17 cellular contexts compared by ENCODE assay signal in the genomic region with DNA sequence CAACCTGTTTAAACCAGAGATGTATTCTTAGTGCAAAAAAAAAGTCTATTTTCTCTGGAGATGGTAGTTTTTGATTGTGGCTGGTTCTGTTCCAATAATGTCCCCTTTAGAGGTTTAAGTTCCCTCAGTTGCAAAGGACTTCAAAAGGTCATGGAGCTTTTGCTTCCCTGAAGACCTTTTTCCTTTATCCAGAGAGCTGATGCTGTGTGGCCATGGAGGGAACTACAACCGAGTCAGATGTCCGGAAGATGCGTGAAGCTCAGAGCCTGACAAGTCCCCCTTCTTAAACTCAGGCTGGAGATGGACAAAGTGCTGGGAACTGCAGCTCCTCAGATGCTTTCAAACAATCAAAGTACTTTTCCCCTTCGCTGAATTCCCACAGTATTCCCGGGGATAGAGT.
DNase-seq lines count a peak whose midpoint lies in the region; ATAC-seq and TF ChIP-seq lines count a peak whose summit lies in the region.
"Had no signal": no experiment of that assay in that cellular context is flagged by ENCODE, and none has a peak within 500 bp of the region (broad histone marks: within the 10 kb centered on the region; RNA-seq: fewer than 3 reads in every experiment).

No MANE protein-coding gene starts in this region.

- H3K4me1 ChIP-seq in A673 (ENCODE audit: insufficient read depth, low read length, poor library complexity, severe bottlenecking), result no peaks in the 10 kb centered on the region
- H3K4me1 ChIP-seq in GM23338 (ENCODE audit: insufficient read depth), result no peaks in the 10 kb centered on the region
- H3K4me1 ChIP-seq: lower lobe of right lung, SJSA1, stomach had no signal

- intact Hi-C loops in A673 (cut with micrococcal nuclease; ENCODE audit: unreplicated experiment), result no loop called here

- ATAC-seq in GM23338, result peak; percentile 77
- ATAC-seq: lower lobe of right lung had no signal

- CTCF ChIA-PET in A673 (lab: Charles Lee), result no interaction called here

- H4K20me1 ChIP-seq in GM23338 (replicated peaks; ENCODE audit: insufficient read depth), result no peaks in the 10 kb centered on the region

- no peaks in the 10 kb centered on the region for H3K9me2 ChIP-seq in GM23338 (ENCODE audit: insufficient read depth)

- no peak overlapping the region for H3K4me3 ChIP-seq in A673 (ENCODE audit: low read depth, low read length, poor library complexity, severe bottlenecking)
- H3K4me3 ChIP-seq in GM23338, result no peak overlapping the region
- H3K4me3 ChIP-seq in foreskin fibroblast (ENCODE audit: low read depth in 1 of 2, low read length in 2 of 2), result no peak overlapping the region
- H3K4me3 ChIP-seq: lower lobe of right lung, SJSA1, stomach had no signal

- H3F3A ChIP-seq in GM23338 (replicated peaks; ENCODE audit: low read depth), result no peaks in the 10 kb centered on the region

- H3K27ac ChIP-seq in A673 (ENCODE audit: low read depth, low read length, poor library complexity, severe bottlenecking) (no peak overlapping the region), GM23338 (ENCODE audit: low read depth) (no peak overlapping the region)
- H3K27ac ChIP-seq: lower lobe of right lung, SJSA1, stomach had no signal

- no peak overlapping the region for H3K4me2 ChIP-seq in GM23338

- DNase-seq in A673 (ENCODE audit: low spot score), result peak; percentile 4
- peak; percentile 62 for DNase-seq in GM23338 (ENCODE audit: low spot score)
- DNase-seq in SK-N-DZ (ENCODE audit: low spot score), result peak; percentile 20
- peak; percentile 54 for DNase-seq in iPS-NIHi7 (ENCODE audit: extremely low spot score)
- DNase-seq in DMS153 treated with DMSO at 0.1 percent for 48 hours (lab: John Stamatoyannopoulos, UW; ENCODE audit: unreplicated experiment), result no peak
- DNase-seq in foreskin fibroblast, result no peak
- DNase-seq in Ammon's horn (ENCODE audit: low spot score), result no peak
- DNase-seq in NCI-H2107 treated with DMSO at 0.1 percent for 48 hours (lab: John Stamatoyannopoulos, UW; ENCODE audit: unreplicated experiment), result no peak
- DNase-seq: caudate nucleus; lower lobe of right lung; naive B cell; NCI-H1048; NCI-H2107; NK-92 treated with Interleukin-12 subunit alpha and Interleukin-12 subunit beta, amount 100 ng/mL, for 24 hours; stomach had no signal

- H3K9me3 Mint-ChIP-seq in GM23338, result no peaks in the 10 kb centered on the region; the same call in 1 of the 3 replicates
- H3K9me3 Mint-ChIP-seq: activated T-helper 1 cell treated with anti-CD3 and anti-CD28 coated beads, Interleukin-12 subunit alpha, Interleukin-12 subunit beta, Interleukin-2, Interleukin-4 antibody, amounts not matched to agents 30 ng/mL and 10 ng/mL and 1 ng/mL, durations not matched to agents 14 hours and 24 hours and 36 hours had no signal

- H3K36me3 ChIP-seq in A673 (ENCODE audit: insufficient read depth, low read length, poor library complexity, severe bottlenecking) (no peaks in the 10 kb centered on the region), GM23338 (ENCODE audit: insufficient read depth) (no peaks in the 10 kb centered on the region)
- H3K36me3 ChIP-seq: lower lobe of right lung, SJSA1, stomach had no signal

- H3K27ac Mint-ChIP-seq in GM23338, result no peak overlapping the region
- H3K27ac Mint-ChIP-seq: activated T-helper 1 cell treated with anti-CD3 and anti-CD28 coated beads, Interleukin-12 subunit alpha, Interleukin-12 subunit beta, Interleukin-2, Interleukin-4 antibody, amounts not matched to agents 30 ng/mL and 10 ng/mL and 1 ng/mL, durations not matched to agents 14 hours and 24 hours and 36 hours; naive B cell had no signal

- H3K79me2 ChIP-seq in GM23338 (replicated peaks; ENCODE audit: insufficient read depth), result no peaks in the 10 kb centered on the region

- no peaks in the 10 kb centered on the region for H3K27me3 ChIP-seq in A673 (replicated peaks; ENCODE audit: insufficient read depth, low read depth, low read length, poor library complexity)
- H3K27me3 ChIP-seq in GM23338 (ENCODE audit: insufficient read depth), result no peaks in the 10 kb centered on the region
- H3K27me3 ChIP-seq: SJSA1 had no signal

- 0 out of 2 replicates have a peak, but pooled peaks have one; percentile 28 for TF ChIP-seq CTCF in A673 (conservative IDR thresholded peaks at IDR 0.05; ENCODE audit: low read depth, low read length)
- TF ChIP-seq CTCF in GM23338 (conservative IDR thresholded peaks at IDR 0.05; ENCODE audit: low read depth in 2 of 2), result peak in 1 of 2 experiments; percentile 32; a peak in 3 of 4 replicates
- no peak for TF ChIP-seq CTCF in foreskin fibroblast (IDR thresholded peaks at IDR 0.05; ENCODE audit: low read depth, low read length)

- peaks cover 3% of the 10 kb centered on the region for H3K27me3 Mint-ChIP-seq in GM23338 (ENCODE audit: insufficient read depth, low read depth, poor library complexity)

- no peak overlapping the region for H3K4me3 Mint-ChIP-seq in GM23338
- H3K4me3 Mint-ChIP-seq: activated T-helper 1 cell treated with anti-CD3 and anti-CD28 coated beads, Interleukin-12 subunit alpha, Interleukin-12 subunit beta, Interleukin-2, Interleukin-4 antibody, amounts not matched to agents 30 ng/mL and 10 ng/mL and 1 ng/mL, durations not matched to agents 14 hours and 24 hours and 36 hours; naive B cell had no signal

- H2AFZ ChIP-seq in GM23338, result no peak overlapping the region

- H3K4me1 Mint-ChIP-seq in GM23338, result peaks cover 13% of the 10 kb centered on the region

- POLR2A ChIA-PET in A673 (lab: Charles Lee; ENCODE audit: low non-redundant PET), result no interaction called here

- no peaks in the 10 kb centered on the region for H3K9me3 ChIP-seq in A673 (ENCODE audit: low read depth, low read length, poor library complexity, severe bottlenecking)
- H3K9me3 ChIP-seq: lower lobe of right lung, SJSA1, stomach had no signal

- H3K36me3 Mint-ChIP-seq in GM23338 (ENCODE audit: low read depth), result no peaks in the 10 kb centered on the region
- H3K36me3 Mint-ChIP-seq: naive B cell had no signal

- BruUV-seq in A673 (replicated peaks; lab: Mats Ljungman, UMichigan), result no TSS peak

TF ChIP-seq in GM23338, 12 proteins besides CTCF, POLR2A, EP300 and RAD21 (continues in another document):
- TF ChIP-seq, protein P1, sequence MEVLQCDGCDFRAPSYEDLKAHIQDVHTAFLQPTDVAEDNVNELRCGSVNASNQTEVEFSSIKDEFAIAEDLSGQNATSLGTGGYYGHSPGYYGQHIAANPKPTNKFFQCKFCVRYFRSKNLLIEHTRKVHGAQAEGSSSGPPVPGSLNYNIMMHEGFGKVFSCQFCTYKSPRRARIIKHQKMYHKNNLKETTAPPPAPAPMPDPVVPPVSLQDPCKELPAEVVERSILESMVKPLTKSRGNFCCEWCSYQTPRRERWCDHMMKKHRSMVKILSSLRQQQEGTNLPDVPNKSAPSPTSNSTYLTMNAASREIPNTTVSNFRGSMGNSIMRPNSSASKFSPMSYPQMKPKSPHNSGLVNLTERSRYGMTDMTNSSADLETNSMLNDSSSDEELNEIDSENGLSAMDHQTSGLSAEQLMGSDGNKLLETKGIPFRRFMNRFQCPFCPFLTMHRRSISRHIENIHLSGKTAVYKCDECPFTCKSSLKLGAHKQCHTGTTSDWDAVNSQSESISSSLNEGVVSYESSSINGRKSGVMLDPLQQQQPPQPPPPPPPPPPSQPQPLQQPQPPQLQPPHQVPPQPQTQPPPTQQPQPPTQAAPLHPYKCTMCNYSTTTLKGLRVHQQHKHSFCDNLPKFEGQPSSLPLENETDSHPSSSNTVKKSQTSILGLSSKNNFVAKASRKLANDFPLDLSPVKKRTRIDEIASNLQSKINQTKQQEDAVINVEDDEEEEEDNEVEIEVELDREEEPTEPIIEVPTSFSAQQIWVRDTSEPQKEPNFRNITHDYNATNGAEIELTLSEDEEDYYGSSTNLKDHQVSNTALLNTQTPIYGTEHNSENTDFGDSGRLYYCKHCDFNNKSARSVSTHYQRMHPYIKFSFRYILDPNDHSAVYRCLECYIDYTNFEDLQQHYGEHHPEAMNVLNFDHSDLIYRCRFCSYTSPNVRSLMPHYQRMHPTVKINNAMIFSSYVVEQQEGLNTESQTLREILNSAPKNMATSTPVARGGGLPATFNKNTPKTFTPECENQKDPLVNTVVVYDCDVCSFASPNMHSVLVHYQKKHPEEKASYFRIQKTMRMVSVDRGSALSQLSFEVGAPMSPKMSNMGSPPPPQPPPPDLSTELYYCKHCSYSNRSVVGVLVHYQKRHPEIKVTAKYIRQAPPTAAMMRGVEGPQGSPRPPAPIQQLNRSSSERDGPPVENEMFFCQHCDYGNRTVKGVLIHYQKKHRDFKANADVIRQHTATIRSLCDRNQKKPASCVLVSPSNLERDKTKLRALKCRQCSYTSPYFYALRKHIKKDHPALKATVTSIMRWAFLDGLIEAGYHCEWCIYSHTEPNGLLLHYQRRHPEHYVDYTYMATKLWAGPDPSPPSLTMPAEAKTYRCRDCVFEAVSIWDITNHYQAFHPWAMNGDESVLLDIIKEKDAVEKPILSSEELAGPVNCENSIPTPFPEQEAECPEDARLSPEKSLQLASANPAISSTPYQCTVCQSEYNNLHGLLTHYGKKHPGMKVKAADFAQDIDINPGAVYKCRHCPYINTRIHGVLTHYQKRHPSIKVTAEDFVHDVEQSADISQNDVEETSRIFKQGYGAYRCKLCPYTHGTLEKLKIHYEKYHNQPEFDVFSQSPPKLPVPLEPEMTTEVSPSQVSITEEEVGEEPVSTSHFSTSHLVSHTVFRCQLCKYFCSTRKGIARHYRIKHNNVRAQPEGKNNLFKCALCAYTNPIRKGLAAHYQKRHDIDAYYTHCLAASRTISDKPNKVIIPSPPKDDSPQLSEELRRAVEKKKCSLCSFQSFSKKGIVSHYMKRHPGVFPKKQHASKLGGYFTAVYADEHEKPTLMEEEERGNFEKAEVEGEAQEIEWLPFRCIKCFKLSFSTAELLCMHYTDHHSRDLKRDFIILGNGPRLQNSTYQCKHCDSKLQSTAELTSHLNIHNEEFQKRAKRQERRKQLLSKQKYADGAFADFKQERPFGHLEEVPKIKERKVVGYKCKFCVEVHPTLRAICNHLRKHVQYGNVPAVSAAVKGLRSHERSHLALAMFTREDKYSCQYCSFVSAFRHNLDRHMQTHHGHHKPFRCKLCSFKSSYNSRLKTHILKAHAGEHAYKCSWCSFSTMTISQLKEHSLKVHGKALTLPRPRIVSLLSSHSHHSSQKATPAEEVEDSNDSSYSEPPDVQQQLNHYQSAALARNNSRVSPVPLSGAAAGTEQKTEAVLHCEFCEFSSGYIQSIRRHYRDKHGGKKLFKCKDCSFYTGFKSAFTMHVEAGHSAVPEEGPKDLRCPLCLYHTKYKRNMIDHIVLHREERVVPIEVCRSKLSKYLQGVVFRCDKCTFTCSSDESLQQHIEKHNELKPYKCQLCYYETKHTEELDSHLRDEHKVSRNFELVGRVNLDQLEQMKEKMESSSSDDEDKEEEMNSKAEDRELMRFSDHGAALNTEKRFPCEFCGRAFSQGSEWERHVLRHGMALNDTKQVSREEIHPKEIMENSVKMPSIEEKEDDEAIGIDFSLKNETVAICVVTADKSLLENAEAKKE (CRISPR knock-in tag; IDR thresholded peaks at IDR 0.05), result no peak
- TF ChIP-seq POLR2AphosphoS5 (IDR thresholded peaks at IDR 0.05; ENCODE audit: low read depth) (no peak), EZH2 (IDR thresholded peaks at IDR 0.05; ENCODE audit: low read depth, unreplicated experiment) (no peak)

Comparison
In these comparisons a context has a peak if more than half of its experiments do, and no peak if none do; other contexts are left out.
1. DNase-seq: peak in A673 (single experiment), GM23338 (single experiment), SK-N-DZ (single experiment) and iPS-NIHi7 (single experiment); none in DMS153 treated with DMSO at 0.1 percent for 48 hours (single experiment), foreskin fibroblast (0 of 2), Ammon's horn (single experiment) and NCI-H2107 treated with DMSO at 0.1 percent for 48 hours (single experiment).